ENCODE assay signal across 2 cellular contexts in genomic region chr20:36527331-36528125, GRCh38.
TF ChIP-seq lines count a peak whose summit lies in the region.

No MANE protein-coding gene starts in this region.

TF ChIP-seq in HCT116, 20 proteins besides CTCF, POLR2A, EP300 and RAD21:
- TF ChIP-seq SRF (IDR thresholded peaks at IDR 0.05; ENCODE audit: low read depth) (no peak), ZNF274 (IDR thresholded peaks at IDR 0.05; ENCODE audit: low read depth, low read length) (no peak), EGR1 (IDR thresholded peaks at IDR 0.05; ENCODE audit: low read depth) (no peak), EZH2 (IDR thresholded peaks at IDR 0.05) (no peak), POLR2AphosphoS5 (IDR thresholded peaks at IDR 0.05; ENCODE audit: low read depth, low read length) (no peak), CBX3 (IDR thresholded peaks at IDR 0.05; ENCODE audit: low read depth) (no peak), ELF1 (IDR thresholded peaks at IDR 0.05; ENCODE audit: borderline replicate concordance, low read depth) (no peak), MAX (IDR thresholded peaks at IDR 0.05) (no peak), ZFX (IDR thresholded peaks at IDR 0.05) (no peak), FOSL1 (IDR thresholded peaks at IDR 0.05; ENCODE audit: low read depth) (no peak), TCF7L2 (IDR thresholded peaks at IDR 0.05; ENCODE audit: borderline replicate concordance, extremely low read depth, insufficient read depth, insufficient read length) (no peak), REST (IDR thresholded peaks at IDR 0.05; ENCODE audit: low read depth) (no peak), YY1 (IDR thresholded peaks at IDR 0.05; ENCODE audit: extremely low read depth, insufficient replicate concordance, low read depth, low read length) (no peak), SP1 (IDR thresholded peaks at IDR 0.05; ENCODE audit: low read depth) (no peak)
- TF ChIP-seq, protein P1, sequence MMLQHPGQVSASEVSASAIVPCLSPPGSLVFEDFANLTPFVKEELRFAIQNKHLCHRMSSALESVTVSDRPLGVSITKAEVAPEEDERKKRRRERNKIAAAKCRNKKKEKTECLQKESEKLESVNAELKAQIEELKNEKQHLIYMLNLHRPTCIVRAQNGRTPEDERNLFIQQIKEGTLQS (IDR thresholded peaks at IDR 0.05), result no peak
- TF ChIP-seq, protein P2, sequence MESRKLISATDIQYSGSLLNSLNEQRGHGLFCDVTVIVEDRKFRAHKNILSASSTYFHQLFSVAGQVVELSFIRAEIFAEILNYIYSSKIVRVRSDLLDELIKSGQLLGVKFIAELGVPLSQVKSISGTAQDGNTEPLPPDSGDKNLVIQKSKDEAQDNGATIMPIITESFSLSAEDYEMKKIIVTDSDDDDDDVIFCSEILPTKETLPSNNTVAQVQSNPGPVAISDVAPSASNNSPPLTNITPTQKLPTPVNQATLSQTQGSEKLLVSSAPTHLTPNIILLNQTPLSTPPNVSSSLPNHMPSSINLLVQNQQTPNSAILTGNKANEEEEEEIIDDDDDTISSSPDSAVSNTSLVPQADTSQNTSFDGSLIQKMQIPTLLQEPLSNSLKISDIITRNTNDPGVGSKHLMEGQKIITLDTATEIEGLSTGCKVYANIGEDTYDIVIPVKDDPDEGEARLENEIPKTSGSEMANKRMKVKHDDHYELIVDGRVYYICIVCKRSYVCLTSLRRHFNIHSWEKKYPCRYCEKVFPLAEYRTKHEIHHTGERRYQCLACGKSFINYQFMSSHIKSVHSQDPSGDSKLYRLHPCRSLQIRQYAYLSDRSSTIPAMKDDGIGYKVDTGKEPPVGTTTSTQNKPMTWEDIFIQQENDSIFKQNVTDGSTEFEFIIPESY (IDR thresholded peaks at IDR 0.05; ENCODE audit: extremely low read depth, insufficient replicate concordance, low read length), result no peak

TF ChIP-seq in H1, 55 proteins besides CTCF, POLR2A, EP300 and RAD21:
- TF ChIP-seq NRF1 (IDR thresholded peaks at IDR 0.05; ENCODE audit: low read depth, low read length) (no peak), BRCA1 (IDR thresholded peaks at IDR 0.05; ENCODE audit: low read depth, low read length) (no peak), TAF1 (IDR thresholded peaks at IDR 0.05; ENCODE audit: low read depth, low read length) (no peak), FOSL1 (IDR thresholded peaks at IDR 0.05; ENCODE audit: insufficient read depth, low read depth, low read length) (no peak), HDAC6 (IDR thresholded peaks at IDR 0.05; ENCODE audit: low read depth, low read length) (no peak), KDM5A (IDR thresholded peaks at IDR 0.05; ENCODE audit: low read length) (no peak), SIX5 (IDR thresholded peaks at IDR 0.05; ENCODE audit: low read depth, low read length) (no peak), GABPA (IDR thresholded peaks at IDR 0.05; ENCODE audit: borderline replicate concordance, insufficient read depth, low read length) (no peak), CBX8 (IDR thresholded peaks at IDR 0.05; ENCODE audit: borderline replicate concordance, low read depth, low read length) (no peak), CHD2 (IDR thresholded peaks at IDR 0.05; ENCODE audit: low read length) (no peak), NANOG (IDR thresholded peaks at IDR 0.05; ENCODE audit: insufficient read depth, low read depth, low read length, poor library complexity, severe bottlenecking) (no peak), SP2 (IDR thresholded peaks at IDR 0.05; ENCODE audit: low read length) (no peak), CHD7 (IDR thresholded peaks at IDR 0.05; ENCODE audit: insufficient replicate concordance, low read length) (no peak), CREB1 (IDR thresholded peaks at IDR 0.05) (no peak), BACH1 (IDR thresholded peaks at IDR 0.05; ENCODE audit: low read length) (no peak), CEBPB (IDR thresholded peaks at IDR 0.05; ENCODE audit: low read depth, low read length) (no peak), YY1 (IDR thresholded peaks at IDR 0.05; ENCODE audit: low read depth, low read length) (no peak), RBBP5 (IDR thresholded peaks at IDR 0.05; ENCODE audit: borderline replicate concordance, low read depth, low read length) (no peak)
- TF ChIP-seq, protein P3, sequence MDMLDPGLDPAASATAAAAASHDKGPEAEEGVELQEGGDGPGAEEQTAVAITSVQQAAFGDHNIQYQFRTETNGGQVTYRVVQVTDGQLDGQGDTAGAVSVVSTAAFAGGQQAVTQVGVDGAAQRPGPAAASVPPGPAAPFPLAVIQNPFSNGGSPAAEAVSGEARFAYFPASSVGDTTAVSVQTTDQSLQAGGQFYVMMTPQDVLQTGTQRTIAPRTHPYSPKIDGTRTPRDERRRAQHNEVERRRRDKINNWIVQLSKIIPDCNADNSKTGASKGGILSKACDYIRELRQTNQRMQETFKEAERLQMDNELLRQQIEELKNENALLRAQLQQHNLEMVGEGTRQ (IDR thresholded peaks at IDR 0.05; ENCODE audit: low read length), result no peak
